1 cellular context compared by ENCODE assay signal in the genomic region with DNA sequence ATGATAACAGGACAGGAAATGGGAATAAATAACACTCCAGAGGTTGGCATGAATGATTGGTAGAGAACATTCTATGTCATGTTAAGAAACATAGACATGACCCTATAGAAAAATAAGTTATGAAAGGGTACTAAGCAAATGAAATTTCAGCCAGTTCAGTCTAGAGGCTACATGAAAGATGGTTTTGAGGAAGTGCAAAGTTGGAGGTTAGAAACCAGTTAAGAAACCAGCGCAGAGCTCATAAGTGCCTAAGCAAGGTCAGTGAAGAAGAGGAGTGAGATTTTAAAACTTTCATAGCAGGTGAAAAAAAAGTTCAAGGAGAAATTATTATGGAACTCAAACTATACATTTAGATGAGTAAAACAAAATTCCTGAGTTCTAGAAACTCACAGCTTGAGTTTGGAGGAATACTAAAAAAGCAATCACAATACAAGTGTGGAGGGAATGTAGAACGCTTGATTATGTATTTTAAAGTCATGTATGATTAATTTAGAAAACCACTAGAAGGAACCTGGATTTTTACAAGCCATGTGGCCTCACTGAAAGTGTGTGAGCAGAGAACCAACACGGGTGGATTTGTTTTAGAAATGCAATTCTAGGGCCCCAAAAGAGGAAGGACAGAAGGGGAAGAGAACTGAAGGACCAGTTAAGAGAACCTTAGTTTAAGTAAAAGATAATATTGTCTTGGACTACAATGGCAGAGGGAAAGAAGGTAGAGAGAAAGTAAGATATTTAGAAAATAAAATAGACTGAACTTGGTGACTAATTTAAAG.
TF ChIP-seq lines count a peak whose summit lies in the region.

No MANE protein-coding gene starts in this region.

TF ChIP-seq in GM12878, 131 proteins besides CTCF, POLR2A, EP300 and RAD21 (continued from another document):
- TF ChIP-seq, protein P1, sequence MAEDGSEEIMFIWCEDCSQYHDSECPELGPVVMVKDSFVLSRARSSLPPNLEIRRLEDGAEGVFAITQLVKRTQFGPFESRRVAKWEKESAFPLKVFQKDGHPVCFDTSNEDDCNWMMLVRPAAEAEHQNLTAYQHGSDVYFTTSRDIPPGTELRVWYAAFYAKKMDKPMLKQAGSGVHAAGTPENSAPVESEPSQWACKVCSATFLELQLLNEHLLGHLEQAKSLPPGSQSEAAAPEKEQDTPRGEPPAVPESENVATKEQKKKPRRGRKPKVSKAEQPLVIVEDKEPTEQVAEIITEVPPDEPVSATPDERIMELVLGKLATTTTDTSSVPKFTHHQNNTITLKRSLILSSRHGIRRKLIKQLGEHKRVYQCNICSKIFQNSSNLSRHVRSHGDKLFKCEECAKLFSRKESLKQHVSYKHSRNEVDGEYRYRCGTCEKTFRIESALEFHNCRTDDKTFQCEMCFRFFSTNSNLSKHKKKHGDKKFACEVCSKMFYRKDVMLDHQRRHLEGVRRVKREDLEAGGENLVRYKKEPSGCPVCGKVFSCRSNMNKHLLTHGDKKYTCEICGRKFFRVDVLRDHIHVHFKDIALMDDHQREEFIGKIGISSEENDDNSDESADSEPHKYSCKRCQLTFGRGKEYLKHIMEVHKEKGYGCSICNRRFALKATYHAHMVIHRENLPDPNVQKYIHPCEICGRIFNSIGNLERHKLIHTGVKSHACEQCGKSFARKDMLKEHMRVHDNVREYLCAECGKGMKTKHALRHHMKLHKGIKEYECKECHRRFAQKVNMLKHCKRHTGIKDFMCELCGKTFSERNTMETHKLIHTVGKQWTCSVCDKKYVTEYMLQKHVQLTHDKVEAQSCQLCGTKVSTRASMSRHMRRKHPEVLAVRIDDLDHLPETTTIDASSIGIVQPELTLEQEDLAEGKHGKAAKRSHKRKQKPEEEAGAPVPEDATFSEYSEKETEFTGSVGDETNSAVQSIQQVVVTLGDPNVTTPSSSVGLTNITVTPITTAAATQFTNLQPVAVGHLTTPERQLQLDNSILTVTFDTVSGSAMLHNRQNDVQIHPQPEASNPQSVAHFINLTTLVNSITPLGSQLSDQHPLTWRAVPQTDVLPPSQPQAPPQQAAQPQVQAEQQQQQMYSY (CRISPR knock-in tag; IDR thresholded peaks at IDR 0.05): no peak
- no peak for TF ChIP-seq LARP7 (IDR thresholded peaks at IDR 0.05)
- TF ChIP-seq, protein P2, sequence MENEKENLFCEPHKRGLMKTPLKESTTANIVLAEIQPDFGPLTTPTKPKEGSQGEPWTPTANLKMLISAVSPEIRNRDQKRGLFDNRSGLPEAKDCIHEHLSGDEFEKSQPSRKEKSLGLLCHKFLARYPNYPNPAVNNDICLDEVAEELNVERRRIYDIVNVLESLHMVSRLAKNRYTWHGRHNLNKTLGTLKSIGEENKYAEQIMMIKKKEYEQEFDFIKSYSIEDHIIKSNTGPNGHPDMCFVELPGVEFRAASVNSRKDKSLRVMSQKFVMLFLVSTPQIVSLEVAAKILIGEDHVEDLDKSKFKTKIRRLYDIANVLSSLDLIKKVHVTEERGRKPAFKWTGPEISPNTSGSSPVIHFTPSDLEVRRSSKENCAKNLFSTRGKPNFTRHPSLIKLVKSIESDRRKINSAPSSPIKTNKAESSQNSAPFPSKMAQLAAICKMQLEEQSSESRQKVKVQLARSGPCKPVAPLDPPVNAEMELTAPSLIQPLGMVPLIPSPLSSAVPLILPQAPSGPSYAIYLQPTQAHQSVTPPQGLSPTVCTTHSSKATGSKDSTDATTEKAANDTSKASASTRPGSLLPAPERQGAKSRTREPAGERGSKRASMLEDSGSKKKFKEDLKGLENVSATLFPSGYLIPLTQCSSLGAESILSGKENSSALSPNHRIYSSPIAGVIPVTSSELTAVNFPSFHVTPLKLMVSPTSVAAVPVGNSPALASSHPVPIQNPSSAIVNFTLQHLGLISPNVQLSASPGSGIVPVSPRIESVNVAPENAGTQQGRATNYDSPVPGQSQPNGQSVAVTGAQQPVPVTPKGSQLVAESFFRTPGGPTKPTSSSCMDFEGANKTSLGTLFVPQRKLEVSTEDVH (IDR thresholded peaks at IDR 0.05; ENCODE audit: low read depth, partially characterized antibody): no peak
- no peak for TF ChIP-seq SMAD5 (IDR thresholded peaks at IDR 0.05; ENCODE audit: low read depth)
- TF ChIP-seq KLF5 (IDR thresholded peaks at IDR 0.05; ENCODE audit: partially characterized antibody): no peak
- TF ChIP-seq CREB1 (IDR thresholded peaks at IDR 0.05; ENCODE audit: low read depth): no peak
- no peak for TF ChIP-seq NRF1 (conservative IDR thresholded peaks at IDR 0.05; ENCODE audit: low read depth, low read length)
- TF ChIP-seq, protein P3, sequence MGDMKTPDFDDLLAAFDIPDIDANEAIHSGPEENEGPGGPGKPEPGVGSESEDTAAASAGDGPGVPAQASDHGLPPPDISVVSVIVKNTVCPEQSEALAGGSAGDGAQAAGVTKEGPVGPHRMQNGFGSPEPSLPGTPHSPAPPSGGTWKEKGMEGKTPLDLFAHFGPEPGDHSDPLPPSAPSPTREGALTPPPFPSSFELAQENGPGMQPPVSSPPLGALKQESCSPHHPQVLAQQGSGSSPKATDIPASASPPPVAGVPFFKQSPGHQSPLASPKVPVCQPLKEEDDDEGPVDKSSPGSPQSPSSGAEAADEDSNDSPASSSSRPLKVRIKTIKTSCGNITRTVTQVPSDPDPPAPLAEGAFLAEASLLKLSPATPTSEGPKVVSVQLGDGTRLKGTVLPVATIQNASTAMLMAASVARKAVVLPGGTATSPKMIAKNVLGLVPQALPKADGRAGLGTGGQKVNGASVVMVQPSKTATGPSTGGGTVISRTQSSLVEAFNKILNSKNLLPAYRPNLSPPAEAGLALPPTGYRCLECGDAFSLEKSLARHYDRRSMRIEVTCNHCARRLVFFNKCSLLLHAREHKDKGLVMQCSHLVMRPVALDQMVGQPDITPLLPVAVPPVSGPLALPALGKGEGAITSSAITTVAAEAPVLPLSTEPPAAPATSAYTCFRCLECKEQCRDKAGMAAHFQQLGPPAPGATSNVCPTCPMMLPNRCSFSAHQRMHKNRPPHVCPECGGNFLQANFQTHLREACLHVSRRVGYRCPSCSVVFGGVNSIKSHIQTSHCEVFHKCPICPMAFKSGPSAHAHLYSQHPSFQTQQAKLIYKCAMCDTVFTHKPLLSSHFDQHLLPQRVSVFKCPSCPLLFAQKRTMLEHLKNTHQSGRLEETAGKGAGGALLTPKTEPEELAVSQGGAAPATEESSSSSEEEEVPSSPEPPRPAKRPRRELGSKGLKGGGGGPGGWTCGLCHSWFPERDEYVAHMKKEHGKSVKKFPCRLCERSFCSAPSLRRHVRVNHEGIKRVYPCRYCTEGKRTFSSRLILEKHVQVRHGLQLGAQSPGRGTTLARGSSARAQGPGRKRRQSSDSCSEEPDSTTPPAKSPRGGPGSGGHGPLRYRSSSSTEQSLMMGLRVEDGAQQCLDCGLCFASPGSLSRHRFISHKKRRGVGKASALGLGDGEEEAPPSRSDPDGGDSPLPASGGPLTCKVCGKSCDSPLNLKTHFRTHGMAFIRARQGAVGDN (IDR thresholded peaks at IDR 0.05): no peak
- no peak for TF ChIP-seq TCF7 (IDR thresholded peaks at IDR 0.05; ENCODE audit: borderline replicate concordance)
- 0 out of 2 replicates have a peak, but pooled peaks have one; percentile 35 for TF ChIP-seq NBN (IDR thresholded peaks at IDR 0.05)
- no peak for TF ChIP-seq MTA3 (IDR thresholded peaks at IDR 0.05; ENCODE audit: borderline replicate concordance, low read length)
- no peak for TF ChIP-seq RUNX3 (IDR thresholded peaks at IDR 0.05; ENCODE audit: low read length)
- TF ChIP-seq GABPA (IDR thresholded peaks at IDR 0.05; ENCODE audit: low read depth): peak; percentile 44; the same call in 1 of the 2 replicates
- peak; percentile 57; the same call in 1 of the 2 replicates for TF ChIP-seq MTA2 (IDR thresholded peaks at IDR 0.05; ENCODE audit: low read depth)
- TF ChIP-seq NFIC (IDR thresholded peaks at IDR 0.05; ENCODE audit: low read depth, low read length): peak; percentile 37; the same call in 1 of the 2 replicates
- 0 out of 2 replicates have a peak, but pooled peaks have one; percentile 41 for TF ChIP-seq FOXM1 (IDR thresholded peaks at IDR 0.05; ENCODE audit: low read depth, low read length)
- TF ChIP-seq CBX5 (IDR thresholded peaks at IDR 0.05; ENCODE audit: low read depth): no peak
- TF ChIP-seq, protein P4, sequence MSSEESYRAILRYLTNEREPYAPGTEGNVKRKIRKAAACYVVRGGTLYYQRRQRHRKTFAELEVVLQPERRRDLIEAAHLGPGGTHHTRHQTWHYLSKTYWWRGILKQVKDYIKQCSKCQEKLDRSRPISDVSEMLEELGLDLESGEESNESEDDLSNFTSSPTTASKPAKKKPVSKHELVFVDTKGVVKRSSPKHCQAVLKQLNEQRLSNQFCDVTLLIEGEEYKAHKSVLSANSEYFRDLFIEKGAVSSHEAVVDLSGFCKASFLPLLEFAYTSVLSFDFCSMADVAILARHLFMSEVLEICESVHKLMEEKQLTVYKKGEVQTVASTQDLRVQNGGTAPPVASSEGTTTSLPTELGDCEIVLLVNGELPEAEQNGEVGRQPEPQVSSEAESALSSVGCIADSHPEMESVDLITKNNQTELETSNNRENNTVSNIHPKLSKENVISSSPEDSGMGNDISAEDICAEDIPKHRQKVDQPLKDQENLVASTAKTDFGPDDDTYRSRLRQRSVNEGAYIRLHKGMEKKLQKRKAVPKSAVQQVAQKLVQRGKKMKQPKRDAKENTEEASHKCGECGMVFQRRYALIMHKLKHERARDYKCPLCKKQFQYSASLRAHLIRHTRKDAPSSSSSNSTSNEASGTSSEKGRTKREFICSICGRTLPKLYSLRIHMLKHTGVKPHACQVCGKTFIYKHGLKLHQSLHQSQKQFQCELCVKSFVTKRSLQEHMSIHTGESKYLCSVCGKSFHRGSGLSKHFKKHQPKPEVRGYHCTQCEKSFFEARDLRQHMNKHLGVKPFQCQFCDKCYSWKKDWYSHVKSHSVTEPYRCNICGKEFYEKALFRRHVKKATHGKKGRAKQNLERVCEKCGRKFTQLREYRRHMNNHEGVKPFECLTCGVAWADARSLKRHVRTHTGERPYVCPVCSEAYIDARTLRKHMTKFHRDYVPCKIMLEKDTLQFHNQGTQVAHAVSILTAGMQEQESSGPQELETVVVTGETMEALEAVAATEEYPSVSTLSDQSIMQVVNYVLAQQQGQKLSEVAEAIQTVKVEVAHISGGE (CRISPR knock-in tag; IDR thresholded peaks at IDR 0.05): 0 out of 2 replicates have a peak, but pooled peaks have one; percentile 25
- TF ChIP-seq ZNF217 (IDR thresholded peaks at IDR 0.05): peak; percentile 66; the same call in 1 of the 2 replicates
- TF ChIP-seq BACH1 (IDR thresholded peaks at IDR 0.05; ENCODE audit: borderline replicate concordance): no peak
- TF ChIP-seq, protein P5, sequence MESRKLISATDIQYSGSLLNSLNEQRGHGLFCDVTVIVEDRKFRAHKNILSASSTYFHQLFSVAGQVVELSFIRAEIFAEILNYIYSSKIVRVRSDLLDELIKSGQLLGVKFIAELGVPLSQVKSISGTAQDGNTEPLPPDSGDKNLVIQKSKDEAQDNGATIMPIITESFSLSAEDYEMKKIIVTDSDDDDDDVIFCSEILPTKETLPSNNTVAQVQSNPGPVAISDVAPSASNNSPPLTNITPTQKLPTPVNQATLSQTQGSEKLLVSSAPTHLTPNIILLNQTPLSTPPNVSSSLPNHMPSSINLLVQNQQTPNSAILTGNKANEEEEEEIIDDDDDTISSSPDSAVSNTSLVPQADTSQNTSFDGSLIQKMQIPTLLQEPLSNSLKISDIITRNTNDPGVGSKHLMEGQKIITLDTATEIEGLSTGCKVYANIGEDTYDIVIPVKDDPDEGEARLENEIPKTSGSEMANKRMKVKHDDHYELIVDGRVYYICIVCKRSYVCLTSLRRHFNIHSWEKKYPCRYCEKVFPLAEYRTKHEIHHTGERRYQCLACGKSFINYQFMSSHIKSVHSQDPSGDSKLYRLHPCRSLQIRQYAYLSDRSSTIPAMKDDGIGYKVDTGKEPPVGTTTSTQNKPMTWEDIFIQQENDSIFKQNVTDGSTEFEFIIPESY (IDR thresholded peaks at IDR 0.05): no peak
- TF ChIP-seq, protein P6, sequence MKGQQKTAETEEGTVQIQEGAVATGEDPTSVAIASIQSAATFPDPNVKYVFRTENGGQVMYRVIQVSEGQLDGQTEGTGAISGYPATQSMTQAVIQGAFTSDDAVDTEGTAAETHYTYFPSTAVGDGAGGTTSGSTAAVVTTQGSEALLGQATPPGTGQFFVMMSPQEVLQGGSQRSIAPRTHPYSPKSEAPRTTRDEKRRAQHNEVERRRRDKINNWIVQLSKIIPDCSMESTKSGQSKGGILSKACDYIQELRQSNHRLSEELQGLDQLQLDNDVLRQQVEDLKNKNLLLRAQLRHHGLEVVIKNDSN (IDR thresholded peaks at IDR 0.05; ENCODE audit: borderline replicate concordance, extremely low read length, insufficient read depth, low read depth, low read length): no peak
- peak; percentile 94 for TF ChIP-seq SPI1 (IDR thresholded peaks at IDR 0.05; ENCODE audit: borderline replicate concordance, insufficient read depth, low read depth, low read length)
- TF ChIP-seq BMI1 (IDR thresholded peaks at IDR 0.05; ENCODE audit: borderline replicate concordance): no peak
- TF ChIP-seq WRNIP1 (IDR thresholded peaks at IDR 0.05; ENCODE audit: borderline replicate concordance, low read depth, low read length): no peak
